In the genomic region with DNA sequence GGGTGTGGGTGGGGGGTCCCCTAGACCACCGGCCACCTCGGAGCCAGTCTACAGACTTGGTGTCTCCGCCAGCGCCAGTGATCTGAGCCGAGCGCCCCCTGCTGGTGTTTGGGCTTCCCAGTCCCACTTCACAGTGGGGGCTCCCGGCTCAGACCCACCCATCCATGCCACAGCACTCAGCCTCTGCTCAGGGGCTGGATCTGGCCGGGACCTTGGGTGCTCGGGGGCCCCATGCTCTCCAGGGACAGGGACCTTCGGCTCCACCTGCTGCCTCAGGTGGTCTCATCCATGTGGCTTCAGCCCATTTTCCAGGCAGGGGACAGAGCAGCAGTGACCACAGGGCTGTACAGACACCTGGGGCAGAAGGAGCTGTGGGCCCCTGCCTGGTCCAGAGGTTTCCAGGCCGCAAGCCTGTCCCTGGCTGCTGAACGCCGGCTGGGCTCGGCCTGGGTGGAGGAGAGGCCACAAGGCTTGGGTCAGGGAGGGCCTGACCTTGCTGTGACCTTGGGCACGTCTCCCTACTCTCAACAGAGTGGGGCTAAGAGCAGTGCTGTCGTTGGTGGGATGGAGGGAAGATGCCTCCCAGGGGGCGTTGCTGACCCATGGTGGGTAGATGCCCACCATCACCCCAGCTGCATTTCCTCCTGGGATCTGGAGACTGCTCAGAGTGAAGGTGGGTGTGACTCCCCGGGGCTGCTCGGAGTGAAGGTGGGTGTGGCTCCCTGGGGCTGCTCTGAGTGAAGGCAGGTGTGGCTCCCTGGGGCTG, we compare ENCODE assay signal across 8 cellular contexts.
A peak's percentile ranks its signal among the peaks of the same experiment; 100 is the strongest.
DNase-seq lines count a peak whose midpoint lies in the region; ATAC-seq and TF ChIP-seq lines count a peak whose summit lies in the region.

No MANE protein-coding gene starts in this region.

- H3K4me3 ChIP-seq in HCT116 (replicated peaks in 1 of 2; ENCODE audit: low read depth in 1 of 2, low read length in 2 of 2) (peak overlapping the region in 1 of 2 experiments; percentile 30; a peak in 2 of 4 replicates), left lung (peak overlapping the region in 1 of 2 donors; percentile 26), gastroesophageal sphincter (peak overlapping the region in 1 of 2 donors; percentile 42)

- intact Hi-C loops in HCT116 (cut with micrococcal nuclease) (no loop called here), left lung (cut with DNase I) (no loop called here)

- RAD21 ChIA-PET in HCT116 (lab: Charles Lee; ENCODE audit: low non-redundant PET in 1 of 2, low total read pairs in 2 of 2, uncharacterized antibody in 2 of 2, unreplicated experiment in 2 of 2): no interaction called here

- H3K4me1 Mint-ChIP-seq in activated CD8-positive, alpha-beta memory T cell treated with anti-CD3 and anti-CD28 coated beads, Interleukin-2, amount 10 ng/mL, durations not matched to agents 7 days and 5 days: peaks cover 35% of the 10 kb centered on the region

- no peak for TF ChIP-seq EP300 in gastroesophageal sphincter (IDR thresholded peaks at IDR 0.05)

- H3K4me1 ChIP-seq in HCT116 (ENCODE audit: control insufficient read depth in 1 of 2, insufficient read depth in 2 of 2, low read length in 2 of 2): peaks cover 15 to 24% of the 10 kb centered on the region in 2 experiments
- H3K4me1 ChIP-seq in left lung: no peaks in the 10 kb centered on the region
- peaks cover 0 to 21% (median 0%) of the 10 kb centered on the region in 3 donors for H3K4me1 ChIP-seq in gastroesophageal sphincter

- no peaks in the 10 kb centered on the region for H4K20me1 ChIP-seq in HCT116 (ENCODE audit: insufficient read depth)

- peak; percentile 82 for DNase-seq in 8988T
- no peak for DNase-seq in HCT116 (ENCODE audit: low read depth, low spot score)
- peak; percentile 51 for DNase-seq in activated CD8-positive, alpha-beta memory T cell treated with anti-CD3 and anti-CD28 coated beads, Interleukin-2, amount 10 ng/mL, durations not matched to agents 7 days and 5 days
- DNase-seq in left lung: peak in 1 of 2 donors; percentile 72
- no peak for DNase-seq in NCI-H2107 treated with DMSO at 0.1 percent for 48 hours (lab: John Stamatoyannopoulos, UW; ENCODE audit: unreplicated experiment)
- DNase-seq in NCI-H1092 treated with DMSO at 0.1 percent for 48 hours (lab: John Stamatoyannopoulos, UW): no peak

- no peaks in the 10 kb centered on the region for H3K9me2 ChIP-seq in HCT116 (ENCODE audit: insufficient read depth)

- WGBS in gastroesophageal sphincter (ENCODE audit: low coverage in 1 of 2), 2 donors: 31% methylated on average over 3 of the region's 19 CpGs; no CpG with 5 or more reads in 1 of the 2 donors

- no TSS peak for BruUV-seq in HCT116 (replicated peaks; lab: Mats Ljungman, UMichigan)

- peaks cover 5% of the 10 kb centered on the region for H3K9me3 Mint-ChIP-seq in activated CD8-positive, alpha-beta memory T cell treated with anti-CD3 and anti-CD28 coated beads, Interleukin-2, amount 10 ng/mL, durations not matched to agents 7 days and 5 days (ENCODE audit: low read depth)

- CTCF ChIA-PET in HCT116 (lab: Charles Lee): no interaction called here
- CTCF ChIA-PET in activated CD8-positive, alpha-beta memory T cell treated with anti-CD3 and anti-CD28 coated beads, Interleukin-2, amount 10 ng/mL, durations not matched to agents 7 days and 5 days (lab: Charles Lee): interaction anchor here (1.0 kb wide), 1 partner anchor 147 kb away, joined by 3 read pairs; no protein-coding TSS in a partner anchor

- peaks cover 14% of the 10 kb centered on the region for H3K27me3 Mint-ChIP-seq in activated CD8-positive, alpha-beta memory T cell treated with anti-CD3 and anti-CD28 coated beads, Interleukin-2, amount 10 ng/mL, durations not matched to agents 7 days and 5 days

- peaks cover 0 to 10% of the 10 kb centered on the region in 2 experiments; a peak in 1 of 4 replicates for H3K9me3 ChIP-seq in HCT116 (ENCODE audit: control insufficient read depth in 1 of 2, insufficient read depth in 1 of 2, low read depth in 1 of 2, low read length in 2 of 2)
- peaks cover 0 to 6% of the 10 kb centered on the region in 2 donors for H3K9me3 ChIP-seq in left lung
- peaks cover 0 to 19% (median 0%) of the 10 kb centered on the region in 3 donors for H3K9me3 ChIP-seq in gastroesophageal sphincter

- H3K27me3 ChIP-seq in HCT116 (ENCODE audit: insufficient read depth, low read length) (no peaks in the 10 kb centered on the region), left lung (peaks cover 0 to 52% of the 10 kb centered on the region in 2 donors), gastroesophageal sphincter (peaks cover 56% of the 10 kb centered on the region)

- no peak for TF ChIP-seq POLR2A in HCT116 (IDR thresholded peaks at IDR 0.05; ENCODE audit: borderline replicate concordance, extremely low read depth, insufficient read depth, insufficient read length)
- no peak for TF ChIP-seq POLR2A in gastroesophageal sphincter (IDR thresholded peaks at IDR 0.05)

- no peak; the same call in 1 of the 2 replicates for TF ChIP-seq RAD21 in HCT116 (IDR thresholded peaks at IDR 0.05; ENCODE audit: low read depth)

- POLR2A ChIA-PET in HCT116 (lab: Charles Lee): no interaction called here

- H3K4me2 ChIP-seq in HCT116 (ENCODE audit: low read length): peak overlapping the region; percentile 65

- no peak overlapping the region for H3K27ac Mint-ChIP-seq in activated CD8-positive, alpha-beta memory T cell treated with anti-CD3 and anti-CD28 coated beads, Interleukin-2, amount 10 ng/mL, durations not matched to agents 7 days and 5 days

- peak overlapping the region; percentile 60 for H3K27ac ChIP-seq in HCT116 (ENCODE audit: low read depth, low read length)
- H3K27ac ChIP-seq in left lung: no peak overlapping the region
- no peak overlapping the region for H3K27ac ChIP-seq in gastroesophageal sphincter

- H3K36me3 Mint-ChIP-seq in activated CD8-positive, alpha-beta memory T cell treated with anti-CD3 and anti-CD28 coated beads, Interleukin-2, amount 10 ng/mL, durations not matched to agents 7 days and 5 days: peaks cover 5% of the 10 kb centered on the region

- H3K9ac ChIP-seq in HCT116 (ENCODE audit: low read length): no peak overlapping the region

- H2AFZ ChIP-seq in HCT116 (ENCODE audit: low read depth, low read length, poor library complexity, severe bottlenecking): no peak overlapping the region

- no peak overlapping the region for H3K4me3 Mint-ChIP-seq in activated CD8-positive, alpha-beta memory T cell treated with anti-CD3 and anti-CD28 coated beads, Interleukin-2, amount 10 ng/mL, durations not matched to agents 7 days and 5 days

- no peaks in the 10 kb centered on the region for H3K79me2 ChIP-seq in HCT116 (ENCODE audit: insufficient read depth, low read length)

- H3K36me3 ChIP-seq in HCT116 (ENCODE audit: control insufficient read depth in 1 of 2, insufficient read depth in 2 of 2, low read length in 2 of 2): no peaks in the 10 kb centered on the region
- H3K36me3 ChIP-seq in left lung: no peaks in the 10 kb centered on the region
- H3K36me3 ChIP-seq in gastroesophageal sphincter: no peaks in the 10 kb centered on the region

- peak; percentile 12 to 59 (median 59); a peak in 4 of 6 replicates for TF ChIP-seq CTCF in HCT116 (IDR thresholded peaks at IDR 0.05 in 2 of 3, conservative IDR thresholded peaks at IDR 0.05 in 1 of 3; ENCODE audit: borderline replicate concordance in 1 of 3, insufficient read depth in 1 of 3, low read depth in 2 of 3, low read length in 2 of 3)
- peak; percentile 31 to 62 for TF ChIP-seq CTCF in left lung (IDR thresholded peaks at IDR 0.05)
- TF ChIP-seq CTCF in gastroesophageal sphincter (IDR thresholded peaks at IDR 0.05): peak in 1 of 4 experiments; percentile 41

- ATAC-seq in HCT116 (peak; percentile 70), left lung (peak; percentile 12), HG03521 (IDR thresholded peaks at IDR 0.05; ENCODE audit: unreplicated experiment) (no peak), gastroesophageal sphincter (no peak)
- no peak for ATAC-seq in activated CD8-positive, alpha-beta memory T cell treated with anti-CD3 and anti-CD28 coated beads, Interleukin-2, amount 10 ng/mL, durations not matched to agents 7 days and 5 days

TF ChIP-seq in HCT116, 20 proteins besides CTCF, POLR2A, EP300 and RAD21:
- TF ChIP-seq FOSL1 (IDR thresholded peaks at IDR 0.05; ENCODE audit: low read depth) (no peak), SRF (IDR thresholded peaks at IDR 0.05; ENCODE audit: low read depth) (no peak)

Comparison
In these comparisons a context has a peak if more than half of its experiments do, and no peak if none do; other contexts are left out.
1. DNase-seq: peak in 8988T (single experiment) and activated CD8-positive, alpha-beta memory T cell treated with anti-CD3 and anti-CD28 coated beads, Interleukin-2, amount 10 ng/mL, durations not matched to agents 7 days and 5 days (single experiment); none in HCT116 (single experiment), NCI-H2107 treated with DMSO at 0.1 percent for 48 hours (single experiment) and NCI-H1092 treated with DMSO at 0.1 percent for 48 hours (single experiment).
2. ATAC-seq: peak in HCT116 (single experiment) and left lung (single experiment); none in activated CD8-positive, alpha-beta memory T cell treated with anti-CD3 and anti-CD28 coated beads, Interleukin-2, amount 10 ng/mL, durations not matched to agents 7 days and 5 days (single experiment), HG03521 (single experiment) and gastroesophageal sphincter (single experiment).